In the genomic region with DNA sequence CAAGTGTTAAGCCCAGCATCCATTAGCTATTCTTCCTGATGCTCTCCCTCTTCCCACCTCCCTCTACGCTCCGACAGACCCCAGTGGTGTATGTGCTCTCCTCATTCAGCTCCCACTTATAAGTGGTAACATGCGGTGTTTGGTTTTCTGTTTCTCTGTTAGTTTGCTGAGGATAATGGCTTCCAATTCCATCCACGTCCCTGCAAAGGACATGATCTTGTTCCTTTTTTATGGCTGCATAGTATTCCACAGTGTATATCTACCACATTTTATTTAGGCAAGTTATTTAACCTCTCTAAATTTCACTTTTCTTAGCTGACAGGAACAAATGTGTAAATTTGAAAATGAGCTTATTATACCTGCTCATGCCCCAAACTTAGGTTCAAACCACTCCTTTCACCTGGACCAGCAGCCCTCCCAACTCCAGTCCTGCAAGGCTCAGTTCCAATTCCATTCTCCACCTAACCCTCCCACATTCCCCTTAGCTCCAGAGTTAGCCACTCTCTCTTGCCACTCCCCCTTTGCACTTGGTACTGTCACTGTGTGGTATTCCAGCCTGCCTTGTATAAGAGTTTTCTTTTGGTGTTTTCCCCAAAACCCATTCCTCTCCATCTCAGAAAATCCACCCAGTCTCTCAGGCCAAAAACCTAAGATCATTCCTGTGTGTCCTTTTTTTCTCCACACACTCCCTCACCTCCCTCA, we compare ENCODE assay signal across 15 cellular contexts. TPM values are rescaled to one million over a fixed set of nuclear protein-coding genes. Genes with fewer than 3 reads are reported as not detected.
A peak's percentile ranks its signal among the peaks of the same experiment; 100 is the strongest.
DNase-seq lines count a peak whose midpoint lies in the region; ATAC-seq and TF ChIP-seq lines count a peak whose summit lies in the region.
"Had no signal": no experiment of that assay in that cellular context is flagged by ENCODE, and none has a peak within 500 bp of the region (broad histone marks: within the 10 kb centered on the region; RNA-seq: fewer than 3 reads in every experiment).

No MANE protein-coding gene starts in this region.

- peak overlapping the region; percentile 14 for H4K12ac ChIP-seq in trophoblast cell (ENCODE audit: low read depth, low read length)

- no peak overlapping the region for H3K4me3 ChIP-seq in IMR-90 (ENCODE audit: insufficient read depth, low read depth, low read length)
- no peak overlapping the region for H3K4me3 ChIP-seq in trophoblast cell (ENCODE audit: low read depth, low read length)

- DNase-seq in activated CD4-positive, alpha-beta T cell treated with anti-CD3 and anti-CD28 coated beads, Interleukin-2, amount 10 ng/mL, durations not matched to agents 7 days and 5 days: no peak
- DNase-seq in activated CD4-positive, alpha-beta T cell treated with anti-CD3 and anti-CD28 coated beads, Interleukin-2, amount 50 U/mL, for 1 hour: no peak
- DNase-seq in IMR-90: no peak
- DNase-seq in central memory CD8-positive, alpha-beta T cell (ENCODE audit: low spot score in 2 of 2): no peak
- peak; percentile 66 to 80 for DNase-seq in trophoblast cell
- no peak for DNase-seq in epidermal melanocyte (ENCODE audit: insufficient read length, low spot score)
- DNase-seq: head of caudate nucleus, left colon, NCI-H1694 treated with DMSO at 0.1 percent for 48 hours, nucleus accumbens, transverse colon had no signal

- H2BK5ac ChIP-seq in IMR-90 (ENCODE audit: low read depth, low read length, poor library complexity, severe bottlenecking) (peak overlapping the region; percentile 72), trophoblast cell (ENCODE audit: low read depth, low read length, poor library complexity) (peak overlapping the region; percentile 90)

- H2AFZ ChIP-seq in IMR-90 (replicated peaks; ENCODE audit: low read length, poor library complexity) (no peak overlapping the region), trophoblast cell (ENCODE audit: insufficient read depth, low read length, poor library complexity) (no peak overlapping the region)

- H2BK120ac ChIP-seq in IMR-90 (ENCODE audit: low read depth, low read length): no peak overlapping the region; the same call in 1 of the 2 replicates
- peak overlapping the region; percentile 93 for H2BK120ac ChIP-seq in trophoblast cell (ENCODE audit: insufficient read depth, low read length, poor library complexity)

- TF ChIP-seq RAD21 in IMR-90 (IDR thresholded peaks at IDR 0.05; ENCODE audit: low read length): no peak

- H4K20me1 ChIP-seq in IMR-90 (ENCODE audit: insufficient read depth, low read length): no peaks in the 10 kb centered on the region

- H3K18ac ChIP-seq in IMR-90 (ENCODE audit: low read depth, low read length): no peak overlapping the region
- H3K18ac ChIP-seq in trophoblast cell (ENCODE audit: low read length): peak overlapping the region; percentile 39

- no CpG with 5 or more reads among the region's 4 CpGs for WGBS in IMR-90 (ENCODE audit: extremely low coverage in 2 of 2, insufficient read length in 1 of 2), 2 experiments
- WGBS in trophoblast cell (ENCODE audit: extremely low coverage, insufficient coverage, insufficient read length): no CpG with 5 or more reads among the region's 4 CpGs

- H3K27me3 ChIP-seq in IMR-90 (ENCODE audit: control insufficient read depth, insufficient read depth, low read length) (no peaks in the 10 kb centered on the region), trophoblast cell (ENCODE audit: insufficient read depth, low read length) (no peaks in the 10 kb centered on the region)
- H3K27me3 ChIP-seq: cardiac muscle cell, transverse colon had no signal

- H3K27ac ChIP-seq in IMR-90 (ENCODE audit: insufficient read depth, low read length) (no peak overlapping the region), trophoblast cell (ENCODE audit: low read depth, low read length) (peak overlapping the region; percentile 97)
- H3K27ac ChIP-seq: cardiac muscle cell had no signal

- CTCF ChIA-PET in activated CD4-positive, alpha-beta T cell treated with anti-CD3 and anti-CD28 coated beads, Interleukin-2, amount 10 ng/mL, durations not matched to agents 7 days and 5 days (lab: Charles Lee): interaction anchor here (4.1 kb wide), 1 partner anchor 142 kb away, joined by 17 read pairs; no protein-coding TSS in a partner anchor
- CTCF ChIA-PET in IMR-90 (lab: Yijun Ruan, JAX): interaction anchor here (1.5 kb wide), 1 partner anchor 9 kb away, joined by 4 read pairs; no protein-coding TSS in a partner anchor

- H3K36me3 ChIP-seq in IMR-90 (ENCODE audit: control insufficient read depth, insufficient read depth, low read length) (peaks cover 3% of the 10 kb centered on the region; the same call in 1 of the 2 replicates), trophoblast cell (ENCODE audit: control insufficient read depth in 1 of 2, insufficient read depth in 2 of 2, low read length in 2 of 2) (no peaks in the 10 kb centered on the region)
- H3K36me3 ChIP-seq: cardiac muscle cell, transverse colon had no signal

- H2AK9ac ChIP-seq in IMR-90 (replicated peaks; ENCODE audit: low read depth, low read length, poor library complexity): no peak overlapping the region

- H3K4ac ChIP-seq in IMR-90 (ENCODE audit: low read depth, low read length): no peak overlapping the region; the same call in 1 of the 2 replicates
- H3K4ac ChIP-seq in trophoblast cell (ENCODE audit: low read depth, low read length): peak overlapping the region; percentile 81

- H4K5ac ChIP-seq in IMR-90 (ENCODE audit: low read depth, low read length): no peak overlapping the region

- POLR2A ChIA-PET in activated CD4-positive, alpha-beta T cell treated with anti-CD3 and anti-CD28 coated beads, Interleukin-2, amount 10 ng/mL, durations not matched to agents 7 days and 5 days (lab: Charles Lee): no interaction called here
- POLR2A ChIA-PET in IMR-90 (lab: Charles Lee; ENCODE audit: unreplicated experiment): no interaction called here

- no peak overlapping the region for H3K9ac ChIP-seq in IMR-90 (ENCODE audit: low read depth, low read length)
- H3K9ac ChIP-seq in trophoblast cell (ENCODE audit: low read length): peak overlapping the region; percentile 19

- H3K4me3 Mint-ChIP-seq in activated CD4-positive, alpha-beta T cell treated with anti-CD3 and anti-CD28 coated beads, Interleukin-2, amount 10 ng/mL, durations not matched to agents 7 days and 5 days: peak overlapping the region; percentile 94
- H3K4me3 Mint-ChIP-seq in central memory CD8-positive, alpha-beta T cell: peak overlapping the region; percentile 98

- H4K91ac ChIP-seq in IMR-90 (ENCODE audit: insufficient read depth, low read depth, low read length) (0 out of 2 replicates have a peak overlapping the region, but pooled peaks have one; percentile 5), trophoblast cell (ENCODE audit: low read depth, low read length) (peak overlapping the region; percentile 87)

- H3K4me2 ChIP-seq in IMR-90 (ENCODE audit: low read depth, low read length): no peak overlapping the region; the same call in 1 of the 2 replicates
- H3K4me2 ChIP-seq in trophoblast cell (ENCODE audit: low read length): peak overlapping the region; percentile 10

- no peak overlapping the region for H2BK15ac ChIP-seq in IMR-90 (ENCODE audit: low read depth, low read length)

- in situ Hi-C loops in IMR-90 (cut with MboI; ENCODE audit: low sequenced_read_pairs): no loop called here

- H3K27me3 Mint-ChIP-seq in activated CD4-positive, alpha-beta T cell treated with anti-CD3 and anti-CD28 coated beads, Interleukin-2, amount 10 ng/mL, durations not matched to agents 7 days and 5 days: no peaks in the 10 kb centered on the region
- no peaks in the 10 kb centered on the region for H3K27me3 Mint-ChIP-seq in central memory CD8-positive, alpha-beta T cell

- H3K9me3 ChIP-seq in IMR-90 (ENCODE audit: control insufficient read depth, insufficient read depth, low read length): no peaks in the 10 kb centered on the region
- H3K9me3 ChIP-seq in trophoblast cell (ENCODE audit: insufficient read depth, low read depth, low read length): no peaks in the 10 kb centered on the region
- H3K9me3 ChIP-seq: A549, transverse colon had no signal

- intact Hi-C loops in IMR-90 (cut with micrococcal nuclease): no loop called here

- H2BK12ac ChIP-seq in trophoblast cell (ENCODE audit: low read length): peak overlapping the region; percentile 89

- H3K9me1 ChIP-seq in IMR-90 (ENCODE audit: insufficient read depth, low read length): peaks cover 13% of the 10 kb centered on the region

- H3K14ac ChIP-seq in IMR-90 (replicated peaks; ENCODE audit: low read depth, low read length): no peak overlapping the region
- H3K14ac ChIP-seq in trophoblast cell (ENCODE audit: low read length): peak overlapping the region; percentile 64

- H3K36me3 Mint-ChIP-seq in activated CD4-positive, alpha-beta T cell treated with anti-CD3 and anti-CD28 coated beads, Interleukin-2, amount 10 ng/mL, durations not matched to agents 7 days and 5 days (ENCODE audit: low read depth): peaks cover 1% of the 10 kb centered on the region
- peaks cover 19% of the 10 kb centered on the region for H3K36me3 Mint-ChIP-seq in central memory CD8-positive, alpha-beta T cell (ENCODE audit: insufficient read depth)

- ATAC-seq in IMR-90 (ENCODE audit: low read depth) (no peak), HG02938 (IDR thresholded peaks at IDR 0.05; ENCODE audit: unreplicated experiment) (no peak), HG03175 (IDR thresholded peaks at IDR 0.05; ENCODE audit: unreplicated experiment) (no peak)
- ATAC-seq in central memory CD8-positive, alpha-beta T cell (replicated peaks; ENCODE audit: extremely low read depth, poor library complexity, severe bottlenecking): no peak
- ATAC-seq: A549, left colon had no signal

- no peak overlapping the region for H2BK20ac ChIP-seq in IMR-90 (ENCODE audit: low read depth, low read length)

- H3K4me1 ChIP-seq in IMR-90 (ENCODE audit: control insufficient read depth, insufficient read depth, low read length) (peaks cover 5% of the 10 kb centered on the region; the same call in 1 of the 2 replicates), trophoblast cell (ENCODE audit: control insufficient read depth in 1 of 2, insufficient read depth in 2 of 2, low read length in 2 of 2) (peaks cover 31 to 49% of the 10 kb centered on the region in 2 experiments)

- H3K79me2 ChIP-seq in trophoblast cell (ENCODE audit: control insufficient read depth, insufficient read depth, low read length, poor library complexity): peaks cover 20% of the 10 kb centered on the region

- no peak for TF ChIP-seq CTCF in IMR-90 (conservative IDR thresholded peaks at IDR 0.05; ENCODE audit: low read depth, low read length)

- H3K23ac ChIP-seq in IMR-90 (ENCODE audit: low read depth, low read length): no peak overlapping the region
- no peak overlapping the region for H3K23ac ChIP-seq in trophoblast cell (ENCODE audit: low read length)

- TF ChIP-seq POLR2A in IMR-90 (IDR thresholded peaks at IDR 0.05; ENCODE audit: low read depth, low read length): no peak

- H2AK5ac ChIP-seq in IMR-90 (ENCODE audit: low read depth, low read length) (peak overlapping the region; percentile 18; the same call in 1 of the 2 replicates), trophoblast cell (ENCODE audit: low read length) (peak overlapping the region; percentile 78)

- H3K4me1 Mint-ChIP-seq in activated CD4-positive, alpha-beta T cell treated with anti-CD3 and anti-CD28 coated beads, Interleukin-2, amount 10 ng/mL, durations not matched to agents 7 days and 5 days: peaks cover 34% of the 10 kb centered on the region
- peaks cover 39% of the 10 kb centered on the region for H3K4me1 Mint-ChIP-seq in central memory CD8-positive, alpha-beta T cell

- dilution Hi-C loops in IMR-90 (cut with HindIII; ENCODE audit: low sequenced_read_pairs, unreplicated experiment): no loop called here

- H4K8ac ChIP-seq in IMR-90 (ENCODE audit: low read depth in 2 of 2, low read length in 2 of 2) (no peak overlapping the region; a peak in 1 of 4 replicates), trophoblast cell (ENCODE audit: low read depth, low read length) (peak overlapping the region; percentile 72)

- no TSS peak for BruUV-seq in IMR-90 (replicated peaks; lab: Mats Ljungman, UMichigan)

- peaks cover 19 to 29% of the 10 kb centered on the region in 2 experiments for H3K79me1 ChIP-seq in IMR-90 (ENCODE audit: low read depth in 1 of 2, low read length in 2 of 2)
- H3K79me1 ChIP-seq in trophoblast cell (ENCODE audit: low read length): peaks cover 67% of the 10 kb centered on the region

- peak overlapping the region; percentile 100 for H3K27ac Mint-ChIP-seq in activated CD4-positive, alpha-beta T cell treated with anti-CD3 and anti-CD28 coated beads, Interleukin-2, amount 10 ng/mL, durations not matched to agents 7 days and 5 days
- H3K27ac Mint-ChIP-seq in central memory CD8-positive, alpha-beta T cell (ENCODE audit: low read depth): peak overlapping the region; percentile 100

- H3K56ac ChIP-seq in IMR-90 (ENCODE audit: extremely low read depth, insufficient read depth, low read length): no peak overlapping the region

- peaks cover 3% of the 10 kb centered on the region for H3K9me3 Mint-ChIP-seq in activated CD4-positive, alpha-beta T cell treated with anti-CD3 and anti-CD28 coated beads, Interleukin-2, amount 10 ng/mL, durations not matched to agents 7 days and 5 days
- H3K9me3 Mint-ChIP-seq in central memory CD8-positive, alpha-beta T cell: no peaks in the 10 kb centered on the region

RNA-seq across cellular contexts. Expression of gene PEF1, which starts 1.7 kb away (rescaled TPM):
- 10 to 100 TPM; 50.4 to 51.6 TPM for total RNA-seq in activated CD4-positive, alpha-beta T cell treated with anti-CD3 and anti-CD28 coated beads, Interleukin-2, amount 10 ng/mL, durations not matched to agents 7 days and 5 days
- 90.0 and 104 TPM in 2 replicates for total RNA-seq in IMR-90 (2012; rRNA removed)
- polyA plus RNA-seq in IMR-90 (2012; rRNA removed): 84.2 TPM in 2 replicates
- polyA plus RNA-seq in IMR-90 (2012; cell fraction: cytosol; rRNA removed): 60.3 and 78.3 TPM in 2 replicates
- polyA plus RNA-seq in IMR-90 (2012; cell fraction: nucleus; rRNA removed; ENCODE audit: low replicate concordance): 41.2 and 50.2 TPM in 2 replicates
- 66.7 and 70.3 TPM in 2 replicates for polyA plus RNA-seq in trophoblast cell (2013)

RNA-seq across cellular contexts. Expression of gene HCRTR1, which starts 28.9 kb away (rescaled TPM):
- not detected for total RNA-seq in activated CD4-positive, alpha-beta T cell treated with anti-CD3 and anti-CD28 coated beads, Interleukin-2, amount 10 ng/mL, durations not matched to agents 7 days and 5 days
- not detected in 2 replicates for total RNA-seq in IMR-90 (2012; rRNA removed)
- polyA plus RNA-seq in IMR-90 (2012; rRNA removed): not detected in 2 replicates
- polyA plus RNA-seq in IMR-90 (2012; cell fraction: cytosol; rRNA removed): not detected in 2 replicates
- polyA plus RNA-seq in IMR-90 (2012; cell fraction: nucleus; rRNA removed; ENCODE audit: low replicate concordance): 0.09 and 0.12 TPM in 2 replicates
- polyA plus RNA-seq in trophoblast cell (2013): 1.4 and 1.5 TPM in 2 replicates
- total RNA-seq: cardiac muscle cell had no signal
- polyA plus RNA-seq: A549, cardiac muscle cell had no signal

RNA-seq across cellular contexts. Expression of gene COL16A1, which starts 57.4 kb away (rescaled TPM):
- not detected for total RNA-seq in activated CD4-positive, alpha-beta T cell treated with anti-CD3 and anti-CD28 coated beads, Interleukin-2, amount 10 ng/mL, durations not matched to agents 7 days and 5 days
- 28.6 and 34.2 TPM in 2 replicates for total RNA-seq in IMR-90 (2012; rRNA removed)
- polyA plus RNA-seq in IMR-90 (2012; rRNA removed): 62.8 and 65.2 TPM in 2 replicates
- polyA plus RNA-seq in IMR-90 (2012; cell fraction: cytosol; rRNA removed): 30.1 and 39.5 TPM in 2 replicates
- 228 and 260 TPM in 2 replicates for polyA plus RNA-seq in IMR-90 (2012; cell fraction: nucleus; rRNA removed; ENCODE audit: low replicate concordance)
- 43.1 and 44.2 TPM in 2 replicates for polyA plus RNA-seq in trophoblast cell (2013)

Comparison
In these comparisons a context has a peak if more than half of its experiments do, and no peak if none do; other contexts are left out.
1. DNase-seq: peak in trophoblast cell (2 of 2); none in activated CD4-positive, alpha-beta T cell treated with anti-CD3 and anti-CD28 coated beads, Interleukin-2, amount 10 ng/mL, durations not matched to agents 7 days and 5 days (single experiment), activated CD4-positive, alpha-beta T cell treated with anti-CD3 and anti-CD28 coated beads, Interleukin-2, amount 50 U/mL, for 1 hour (single experiment), IMR-90 (single experiment), central memory CD8-positive, alpha-beta T cell (0 of 2) and epidermal melanocyte (single experiment).
2. RNA of gene COL16A1, which starts 57.4 kb away (total RNA-seq): 28.6 to 34.2 TPM in IMR-90; not detected in activated CD4-positive, alpha-beta T cell treated with anti-CD3 and anti-CD28 coated beads, Interleukin-2, amount 10 ng/mL, durations not matched to agents 7 days and 5 days; every median in the first group is over 10 times any median in the second.